8 cellular contexts compared by ENCODE assay signal in genomic region chr18:55264108-55264507, GRCh38.
A peak's percentile ranks its signal among the peaks of the same experiment; 100 is the strongest.
DNase-seq lines count a peak whose midpoint lies in the region; ATAC-seq, FAIRE-seq and TF ChIP-seq lines count a peak whose summit lies in the region.

No MANE protein-coding gene starts in this region.

- H3K4me3 ChIP-seq in KMS-11 (IDR thresholded peaks at IDR 0.05; ENCODE audit: insufficient read depth, low read depth, low read length) (no peak overlapping the region), gastrocnemius medialis (no peak overlapping the region), kidney (ENCODE audit: low read length in 2 of 2) (no peak overlapping the region), small intestine (ENCODE audit: low read depth in 1 of 2, low read length in 2 of 2) (no peak overlapping the region)

- TF ChIP-seq CTCF in KMS-11 (conservative IDR thresholded peaks at IDR 0.05; ENCODE audit: low read depth, low read length) (no peak), gastrocnemius medialis (IDR thresholded peaks at IDR 0.05 in 4 of 5, conservative IDR thresholded peaks at IDR 0.05 in 1 of 5) (no peak), kidney (IDR thresholded peaks at IDR 0.05; ENCODE audit: borderline replicate concordance, extremely low read depth, insufficient read depth) (no peak)

- TF ChIP-seq POLR2A in gastrocnemius medialis (IDR thresholded peaks at IDR 0.05), result no peak

- H3K9me3 ChIP-seq in gastrocnemius medialis, result no peaks in the 10 kb centered on the region
- no peaks in the 10 kb centered on the region for H3K9me3 ChIP-seq in kidney (ENCODE audit: control insufficient read depth in 1 of 2, low read length in 2 of 2)
- H3K9me3 ChIP-seq in small intestine (ENCODE audit: control insufficient read depth, low read depth), result no peaks in the 10 kb centered on the region

- in situ Hi-C loops in gastrocnemius medialis (cut with MboI; ENCODE audit: low sequenced_read_pairs in 4 of 4), result no loop called here

- FAIRE-seq in kidney (lab: Jason Lieb, UNC) (no peak), small intestine (lab: Jason Lieb, UNC) (no peak)

- H3K9ac ChIP-seq in KMS-11 (peak overlapping the region; percentile 30; the same call in 1 of the 2 replicates), kidney (ENCODE audit: low read length in 2 of 2) (no peak overlapping the region)

- intact Hi-C loops in left cardiac atrium (cut with DNase I) (loop anchor here in 1 of 2 donors (10.0 kb wide), 1 partner anchor 51 kb away; no protein-coding TSS in a partner anchor), gastrocnemius medialis (cut with DNase I; ENCODE audit: low total_unique reads) (no loop called here), kidney (cut with DNase I) (no loop called here)

- no peaks in the 10 kb centered on the region for H3K27me3 ChIP-seq in KMS-11 (ENCODE audit: insufficient read depth, low read depth)
- H3K27me3 ChIP-seq in gastrocnemius medialis, result no peaks in the 10 kb centered on the region
- H3K27me3 ChIP-seq in small intestine (ENCODE audit: control insufficient read depth in 2 of 2, insufficient read depth in 2 of 2, low read length in 2 of 2), result no peaks in the 10 kb centered on the region

- ATAC-seq in left cardiac atrium (peak; percentile 50 to 80), gastrocnemius medialis (peak in 1 of 2 donors; percentile 58), GM19463 (IDR thresholded peaks at IDR 0.05; ENCODE audit: unreplicated experiment) (no peak)

- H4K20me1 ChIP-seq in KMS-11 (ENCODE audit: insufficient read depth), result no peaks in the 10 kb centered on the region

- H3K27ac ChIP-seq in KMS-11 (peak overlapping the region; percentile 92), gastrocnemius medialis (peak overlapping the region; percentile 24 to 76 (median 60)), kidney (ENCODE audit: low read depth in 2 of 2, low read length in 2 of 2) (no peak overlapping the region), small intestine (ENCODE audit: low read depth in 1 of 2, low read length in 1 of 2) (no peak overlapping the region)

- H2AFZ ChIP-seq in KMS-11 (ENCODE audit: low read depth), result no peak overlapping the region

- H3K79me2 ChIP-seq in KMS-11 (ENCODE audit: insufficient read depth, low read depth), result peaks cover 57% of the 10 kb centered on the region; the same call in 1 of the 2 replicates

- H3K36me3 ChIP-seq in KMS-11 (ENCODE audit: insufficient read depth), result peaks cover 5% of the 10 kb centered on the region; the same call in 1 of the 2 replicates
- peaks cover 0 to 50% of the 10 kb centered on the region in 2 donors for H3K36me3 ChIP-seq in gastrocnemius medialis
- no peaks in the 10 kb centered on the region for H3K36me3 ChIP-seq in kidney (ENCODE audit: control insufficient read depth in 1 of 2, insufficient read depth in 2 of 2, low read length in 2 of 2)
- peaks cover 0 to 5% of the 10 kb centered on the region in 2 donors for H3K36me3 ChIP-seq in small intestine (ENCODE audit: control insufficient read depth in 2 of 2, insufficient read depth in 2 of 2, low read length in 2 of 2)

- H3K4me1 ChIP-seq in KMS-11 (ENCODE audit: low read depth, poor library complexity, severe bottlenecking), result peaks cover 81% of the 10 kb centered on the region
- H3K4me1 ChIP-seq in gastrocnemius medialis, result peaks cover 23 to 38% of the 10 kb centered on the region in 2 donors
- H3K4me1 ChIP-seq in kidney (ENCODE audit: control insufficient read depth in 1 of 2, insufficient read depth in 1 of 2, low read depth in 1 of 2, low read length in 2 of 2), result no peaks in the 10 kb centered on the region
- H3K4me1 ChIP-seq in small intestine (ENCODE audit: control insufficient read depth in 2 of 2, insufficient read depth in 1 of 2, low read depth in 1 of 2, low read length in 1 of 2), result peaks cover 0 to 2% of the 10 kb centered on the region in 2 donors

- DNase-seq in SW480 (ENCODE audit: low spot score) (peak; percentile 41), left cardiac atrium (no peak), gastrocnemius medialis (no peak), kidney (no peak), small intestine (no peak), MV-4-11 (lab: John Stamatoyannopoulos, UW) (no peak)

- H3K4me2 ChIP-seq in KMS-11, result peak overlapping the region; percentile 85

- 42 to 60% (median 52%) methylated on average over 3 of the region's 3 CpGs for WGBS in small intestine, 3 donors

Comparison
In these comparisons a context has a peak if more than half of its experiments do, and no peak if none do; other contexts are left out.
1. H3K27ac ChIP-seq: peak in KMS-11 (single experiment) and gastrocnemius medialis (4 of 4); none in kidney (0 of 2) and small intestine (0 of 2).